8 cellular contexts compared by ENCODE assay signal in the genomic region with DNA sequence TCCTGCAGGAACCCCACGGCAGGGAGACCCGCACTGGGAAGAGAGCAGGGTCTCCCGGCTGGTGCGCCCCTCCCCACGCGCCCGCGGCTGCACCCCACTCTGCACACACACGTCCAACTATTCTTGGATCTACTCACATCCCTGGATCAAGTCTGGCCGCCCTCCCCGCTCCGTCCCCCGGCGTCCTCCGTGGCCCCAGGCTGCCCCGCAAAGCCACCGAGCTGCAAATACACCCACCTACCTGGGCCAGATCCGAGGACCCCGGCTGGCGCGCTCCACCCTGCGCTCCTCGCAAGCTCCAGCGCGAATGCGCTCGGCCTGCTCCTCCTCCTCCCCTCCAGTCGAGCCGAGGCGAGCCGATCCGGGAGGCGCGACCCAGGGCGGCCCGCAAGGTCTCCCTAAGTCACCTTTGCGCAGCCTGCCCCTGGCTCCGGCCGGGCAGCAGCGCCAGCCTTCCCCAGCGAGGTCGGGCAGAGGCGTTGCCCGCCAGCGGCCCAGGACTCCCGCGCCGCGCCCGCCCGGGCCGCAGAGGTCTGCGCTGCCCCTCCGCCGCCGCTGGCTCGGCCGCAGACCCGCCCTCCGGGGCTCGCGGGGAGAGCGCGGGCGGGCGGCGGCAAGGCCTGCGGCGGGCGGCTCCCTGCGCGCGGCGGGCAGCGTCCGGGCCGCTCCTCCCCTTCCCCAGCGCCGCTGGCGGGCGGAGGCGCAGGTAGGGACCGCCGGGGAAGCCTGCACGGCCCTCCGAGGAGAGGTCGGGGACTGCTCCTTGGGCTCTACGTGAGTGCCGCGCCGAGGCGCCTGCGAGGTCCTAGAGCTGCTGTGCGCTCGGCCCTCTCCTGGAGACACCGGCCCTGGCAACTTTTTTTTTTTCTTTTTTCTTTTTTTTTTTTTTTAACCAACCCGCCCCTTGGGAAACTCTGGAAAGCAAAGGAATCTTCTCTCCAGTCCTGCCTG.
DNase-seq lines count a peak whose midpoint lies in the region; ATAC-seq and TF ChIP-seq lines count a peak whose summit lies in the region.

No MANE protein-coding gene starts in this region.

- CTCF ChIA-PET in SK-N-SH (lab: Yijun Ruan, JAX): interaction anchor here (1.0 to 1.5 kb wide), 2 partner anchors 88 to 95 kb away, joined by 3 to 9 read pairs; no protein-coding TSS in a partner anchor

- ATAC-seq in left colon (peak; percentile 75), GM18909 (IDR thresholded peaks at IDR 0.05; ENCODE audit: poor library complexity, unreplicated experiment) (no peak)

- no peak for TF ChIP-seq EP300 in SK-N-SH (IDR thresholded peaks at IDR 0.05; ENCODE audit: borderline replicate concordance in 1 of 2, low read depth in 1 of 2, low read length in 1 of 2)

- POLR2A ChIA-PET in SK-N-SH (lab: Yijun Ruan, JAX): interaction anchor here (1.6 kb wide), 1 partner anchor 19 kb away, joined by 5 read pairs; no protein-coding TSS in a partner anchor

- H3K4me1 ChIP-seq in SK-N-SH (ENCODE audit: control insufficient read depth in 1 of 2, insufficient read depth in 2 of 2, low read depth in 1 of 2, low read length in 1 of 2): peaks cover 8 to 12% of the 10 kb centered on the region in 2 experiments; a peak in 3 of 4 replicates

- no peak for TF ChIP-seq RAD21 in SK-N-SH (IDR thresholded peaks at IDR 0.05; ENCODE audit: low read length)

- no peaks in the 10 kb centered on the region for H3K9me2 ChIP-seq in SK-N-SH

- H3K9ac ChIP-seq in SK-N-SH: peak overlapping the region; percentile 76

- H3K4me3 ChIP-seq in SK-N-SH (ENCODE audit: low read depth in 2 of 2, low read length in 1 of 2): peak overlapping the region; percentile 61 to 93

- TF ChIP-seq CTCF in SK-N-SH (IDR thresholded peaks at IDR 0.05): peak; percentile 39

- H3K79me2 ChIP-seq in SK-N-SH (ENCODE audit: insufficient read depth): peaks cover 30% of the 10 kb centered on the region

- 3% methylated on average over 23 of the region's 97 CpGs for WGBS in SK-N-SH (ENCODE audit: low lambda C conversion rate)

- no peaks in the 10 kb centered on the region for H4K20me1 ChIP-seq in SK-N-SH (ENCODE audit: insufficient read depth)

- no peaks in the 10 kb centered on the region for H3K9me3 ChIP-seq in SK-N-SH

- H3K36me3 ChIP-seq in SK-N-SH (replicated peaks in 1 of 2; ENCODE audit: control insufficient read depth in 1 of 2, insufficient read depth in 2 of 2, low read length in 1 of 2): no peaks in the 10 kb centered on the region

- H2AFZ ChIP-seq in SK-N-SH (ENCODE audit: low read depth): peak overlapping the region; percentile 88

- peak overlapping the region; percentile 48 to 58; a peak in 3 of 4 replicates for H3K27ac ChIP-seq in SK-N-SH (ENCODE audit: low read depth in 2 of 2, low read length in 1 of 2)

- peak overlapping the region; percentile 73 for H3K4me2 ChIP-seq in SK-N-SH

- peaks cover 20% of the 10 kb centered on the region for H3F3A ChIP-seq in SK-N-SH (replicated peaks; ENCODE audit: insufficient read depth)

- DNase-seq in ELR (ENCODE audit: low read depth) (peak; percentile 82), HT1080 (ENCODE audit: low read depth) (peak; percentile 86), SK-N-SH (peak; percentile 89), dermis blood vessel endothelial cell (peak; percentile 83), left colon (peak; percentile 71 to 79), SKM-1 treated with dmso at 0.1 percent for 144 hours (lab: John Stamatoyannopoulos, UW; ENCODE audit: unreplicated experiment) (no peak)
- peak in 2 of 3 donors; percentile 6 to 13 for DNase-seq in stimulated activated CD4-positive, alpha-beta T cell treated with anti-CD3 and anti-CD28 coated beads, Interleukin-12 subunit alpha, Interleukin-12 subunit beta, amount 100 ng/mL, for 48 hours (ENCODE audit: low read depth in 2 of 3, low spot score in 1 of 3)

- no peaks in the 10 kb centered on the region for H3K27me3 ChIP-seq in SK-N-SH (ENCODE audit: insufficient read depth)

- intact Hi-C loops in left colon (cut with DNase I, micrococcal nuclease): loop anchor here in 1 of 2 donors (2.0 kb wide), 1 partner anchor 95 kb away; no protein-coding TSS in a partner anchor

TF ChIP-seq in SK-N-SH, 30 proteins besides CTCF, POLR2A, EP300 and RAD21:
- TF ChIP-seq ZBTB33 (IDR thresholded peaks at IDR 0.05; ENCODE audit: borderline replicate concordance, low read depth) (no peak), SIN3A (IDR thresholded peaks at IDR 0.05; ENCODE audit: borderline replicate concordance, low read depth, low read length) (peak; percentile 77; the same call in 1 of the 2 replicates), POLR2AphosphoS5 (IDR thresholded peaks at IDR 0.05; ENCODE audit: low read depth, low read length) (no peak)
